Comparison of ENCODE assay signal across 10 cellular contexts in the genomic region with DNA sequence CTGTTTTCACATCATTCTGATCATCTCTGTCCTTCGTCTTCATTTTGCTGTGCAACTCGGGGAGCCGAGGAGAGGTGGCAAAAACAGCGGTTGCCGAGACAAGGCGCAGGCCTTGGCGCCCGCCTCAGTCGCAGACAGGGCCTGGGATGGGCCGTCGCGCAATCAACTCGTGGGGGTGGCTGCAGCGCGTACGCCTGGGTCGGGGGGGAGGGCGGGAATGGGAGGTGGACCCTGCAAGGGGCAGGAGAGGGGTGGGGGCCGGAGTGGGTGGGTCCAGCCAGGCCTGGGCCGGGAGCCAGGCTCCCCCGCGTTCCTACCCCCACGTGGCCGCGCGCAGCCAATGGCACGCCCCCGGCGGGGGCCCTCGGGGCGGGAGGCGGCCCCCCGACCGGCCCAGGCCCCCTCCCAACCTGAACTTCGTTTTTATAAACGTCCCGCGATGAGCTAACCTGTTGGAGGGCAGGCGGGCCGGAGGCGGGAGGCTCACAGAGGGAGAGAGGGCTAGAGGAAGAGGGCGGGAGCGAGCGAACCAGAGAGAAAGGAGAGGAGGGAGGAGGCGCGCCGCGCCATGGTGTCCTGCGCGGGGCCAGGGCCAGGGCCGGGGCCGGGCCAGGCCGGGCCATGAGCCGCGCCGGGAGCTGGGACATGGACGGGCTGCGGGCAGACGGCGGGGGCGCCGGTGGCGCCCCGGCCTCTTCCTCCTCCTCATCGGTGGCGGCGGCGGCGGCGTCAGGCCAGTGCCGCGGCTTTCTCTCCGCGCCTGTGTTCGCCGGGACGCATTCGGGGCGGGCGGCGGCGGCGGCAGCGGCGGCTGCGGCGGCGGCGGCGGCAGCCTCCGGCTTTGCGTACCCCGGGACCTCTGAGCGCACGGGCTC. TPM values are rescaled to one million over a fixed set of nuclear protein-coding genes. Genes with fewer than 3 reads are reported as not detected.
DNase-seq lines count a peak whose midpoint lies in the region; ATAC-seq, FAIRE-seq and TF ChIP-seq lines count a peak whose summit lies in the region.
"Had no signal": no experiment of that assay in that cellular context is flagged by ENCODE, and none has a peak within 500 bp of the region (broad histone marks: within the 10 kb centered on the region; RNA-seq: fewer than 3 reads in every experiment).

TSS of gene HOXD13 (plus strand) at position 452 of the 875 bp plus-strand sequence. CDS start at position 622, 170 bp downstream.

- no peak within 1 kb of the TSS for H3K27ac ChIP-seq in GM12878 (ENCODE audit: control insufficient read depth, insufficient read depth)

- no peak for TF ChIP-seq RAD21 in Ishikawa (IDR thresholded peaks at IDR 0.05; ENCODE audit: low read depth)
- TF ChIP-seq RAD21 in GM12878 (IDR thresholded peaks at IDR 0.05; ENCODE audit: insufficient read depth, low read depth, low read length) = no peak

- H3K27me3 Mint-ChIP-seq in neural crest cell (ENCODE audit: low read depth) = peaks cover 96% of the 10 kb centered on the region

- TF ChIP-seq EP300 in Ishikawa (IDR thresholded peaks at IDR 0.05; ENCODE audit: borderline replicate concordance) (no peak), GM12878 (IDR thresholded peaks at IDR 0.05; ENCODE audit: borderline replicate concordance in 1 of 2, control insufficient read depth in 1 of 2, low read depth in 2 of 2, low read length in 2 of 2) (no peak)

- H3K36me3 ChIP-seq in GM12878 (ENCODE audit: control insufficient read depth in 2 of 2, insufficient read depth in 2 of 2, low read length in 1 of 2) = no peaks in the 10 kb centered on the region

- intact Hi-C loops in GM12878 (cut with micrococcal nuclease; ENCODE audit: unreplicated experiment) = no loop called here

- TF ChIP-seq CTCF in GM12878 (IDR thresholded peaks at IDR 0.05 in 2 of 3, conservative IDR thresholded peaks at IDR 0.05 in 1 of 3; ENCODE audit: control insufficient read depth in 2 of 3, extremely low read depth in 1 of 3, insufficient read depth in 1 of 3, low read depth in 3 of 3, low read length in 3 of 3) = no peak
- TF ChIP-seq CTCF in neural crest cell (conservative IDR thresholded peaks at IDR 0.05) = peak; percentile 32

- H4K20me1 ChIP-seq in GM12878 (ENCODE audit: control insufficient read depth, insufficient read depth) = no peaks in the 10 kb centered on the region

- no peak within 1 kb of the TSS for H3K4me3 ChIP-seq in GM12878

- SMC1A ChIA-PET in GM12878 (lab: Charles Lee; ENCODE audit: uncharacterized antibody, unreplicated experiment) = interaction anchor here (0.7 kb wide), 1 partner anchor 458 kb away, joined by 3 read pairs; no protein-coding TSS in a partner anchor

- peaks cover 26% of the 10 kb centered on the region for H3K4me1 Mint-ChIP-seq in neural crest cell

- peaks cover 3% of the 10 kb centered on the region; the same call in 1 of the 2 replicates for H3K4me1 ChIP-seq in GM12878 (ENCODE audit: control insufficient read depth, insufficient read depth, low read length)

- H3K4me3 Mint-ChIP-seq in neural crest cell = peak within 1 kb of the TSS; percentile 79

- H3K36me3 Mint-ChIP-seq in neural crest cell (ENCODE audit: low read depth) = peaks cover 3% of the 10 kb centered on the region

- no peak for TF ChIP-seq POLR2A in GM12878 (IDR thresholded peaks at IDR 0.05; ENCODE audit: low read depth, low read length)

- no TSS peak for BruUV-seq in GM12878 (replicated peaks; lab: Mats Ljungman, UMichigan)

- H2AFZ ChIP-seq in GM12878 (ENCODE audit: control insufficient read depth, low read depth, low read length) = no peak within 1 kb of the TSS

- RAD21 ChIA-PET in GM12878 (lab: Charles Lee; ENCODE audit: unreplicated experiment) = no interaction called here

- H3K9me3 Mint-ChIP-seq in neural crest cell = no peaks in the 10 kb centered on the region
- H3K9me3 Mint-ChIP-seq: activated naive CD4-positive, alpha-beta T cell treated with anti-CD3 and anti-CD28 coated beads, Interleukin-2, amount 50 U/mL, for 72 hours had no signal

- H3K79me2 ChIP-seq in GM12878 (ENCODE audit: control insufficient read depth, insufficient read depth, low read length) = no peaks in the 10 kb centered on the region

- CTCF ChIA-PET in GM12878 (lab: Yijun Ruan, JAX) = no interaction called here

- in situ Hi-C loops in GM12878 (cut with MboI) = no loop called here

- DNase-seq in DMS53 (lab: John Stamatoyannopoulos, UW) = peak; percentile 84
- DNase-seq in GM12878 (ENCODE audit: low read depth, low spot score) = no peak
- DNase-seq in neural crest cell (ENCODE audit: low read depth, low spot score) = no peak
- no peak for DNase-seq in HuH-7 (ENCODE audit: low spot score)
- DNase-seq in HPDE6-E6E7 (ENCODE audit: extremely low spot score) = no peak
- no peak for DNase-seq in GM19240 (ENCODE audit: insufficient read length, low spot score)

- no peak for FAIRE-seq in GM12878 (lab: Jason Lieb, UNC)

- no peaks in the 10 kb centered on the region for H3K9me3 ChIP-seq in GM12878 (replicated peaks; ENCODE audit: control insufficient read depth, insufficient read depth, low read length)

- H3K27ac Mint-ChIP-seq in neural crest cell (ENCODE audit: unreplicated experiment) = no peak within 1 kb of the TSS

- POLR2A ChIA-PET in GM12878 (lab: Charles Lee) = no interaction called here

- H3K27me3 ChIP-seq in GM12878 (replicated peaks in 1 of 2; ENCODE audit: control insufficient read depth in 2 of 2, insufficient read depth in 2 of 2, low read length in 1 of 2) = peaks cover 11 to 33% of the 10 kb centered on the region in 2 experiments

- WGBS in GM12878 (ENCODE audit: insufficient coverage, insufficient replicate concordance, low lambda C conversion rate, missing lambda C conversion rate) = 39% methylated on average over 52 of the region's 95 CpGs

- no peak within 1 kb of the TSS for H3K4me2 ChIP-seq in GM12878 (ENCODE audit: control insufficient read depth, insufficient read depth)

- no peak within 1 kb of the TSS for H3K9ac ChIP-seq in GM12878 (ENCODE audit: control insufficient read depth, insufficient read depth, low read length)

- ATAC-seq in GM12878 (no peak), HG02623 (IDR thresholded peaks at IDR 0.05; ENCODE audit: unreplicated experiment) (no peak)
- ATAC-seq: activated naive CD4-positive, alpha-beta T cell treated with anti-CD3 and anti-CD28 coated beads, Interleukin-2, amount 50 U/mL, for 72 hours had no signal

TF ChIP-seq in Ishikawa, 13 proteins besides CTCF, POLR2A, EP300 and RAD21 (continues in another document):
- TF ChIP-seq ZBTB7A (IDR thresholded peaks at IDR 0.05; ENCODE audit: low read depth) (no peak), YY1 (IDR thresholded peaks at IDR 0.05; ENCODE audit: low read depth) (0 out of 2 replicates have a peak, but pooled peaks have one; percentile 33), CREB1 (IDR thresholded peaks at IDR 0.05; ENCODE audit: low read depth) (no peak), FOXM1 (IDR thresholded peaks at IDR 0.05; ENCODE audit: borderline replicate concordance, low read depth) (no peak), TCF12 (IDR thresholded peaks at IDR 0.05; ENCODE audit: low read depth) (0 out of 2 replicates have a peak, but pooled peaks have one; percentile 4), MAX (IDR thresholded peaks at IDR 0.05) (peak; percentile 30), TEAD4 (IDR thresholded peaks at IDR 0.05) (no peak)

TF ChIP-seq in GM12878, 131 proteins besides CTCF, POLR2A, EP300 and RAD21:
- TF ChIP-seq SUZ12 (IDR thresholded peaks at IDR 0.05; ENCODE audit: unreplicated experiment) (peak; percentile 16), CHD1 (IDR thresholded peaks at IDR 0.05; ENCODE audit: low read depth, low read length) (no peak)

RNA-seq across cellular contexts. Expression of gene HOXD13, which starts in this region (rescaled TPM):
- not detected in 2 replicates for total RNA-seq in GM12878 (2013; cell fraction: nucleolus; rRNA removed)
- total RNA-seq in GM12878 (2014; rRNA removed) = not detected in 2 replicates
- total RNA-seq in GM12878 (2014; rRNA removed; fragmentation: Illumina TruSeq; extraction: Trizol) = not detected in 2 replicates
- not detected in 2 replicates for total RNA-seq in GM12878 (2021)
- polyA plus RNA-seq in GM12878 (2011; ENCODE audit: low read depth) = not detected
- polyA plus RNA-seq in GM12878 (2011; rRNA removed) = not detected in 2 replicates
- not detected in 2 replicates for polyA plus RNA-seq in GM12878 (2011; cell fraction: cytosol; rRNA removed)
- not detected in 2 replicates for polyA plus RNA-seq in GM12878 (2011; cell fraction: nucleus; rRNA removed)
- not detected in 2 replicates for polyA plus RNA-seq in GM12878 (2012)
- polyA plus RNA-seq in GM12878 (2014; fragmentation: Illumina TruSeq; extraction: Trizol) = not detected in 2 replicates
- not detected for polyA plus RNA-seq in GM12878 (2014; fragmentation: Nextera tagmentation; extraction: Ambion mirVana)
- not detected in 2 replicates for polyA plus RNA-seq in GM12878 (2014; rRNA removed)
- polyA plus RNA-seq in GM12878 (2016; fragmentation: Nextera tagmentation; extraction: Ambion mirVana) = not detected
- polyA minus RNA-seq in GM12878 (2011; rRNA and poly(A)+ RNA removed) = not detected in 2 replicates
- not detected in 2 replicates for polyA minus RNA-seq in GM12878 (2011; cell fraction: cytosol; rRNA and poly(A)+ RNA removed)
- not detected in 2 replicates for polyA minus RNA-seq in GM12878 (2011; cell fraction: nucleus; rRNA and poly(A)+ RNA removed)
- not detected in 2 replicates for total RNA-seq in neural crest cell
- total RNA-seq: activated naive CD4-positive, alpha-beta T cell treated with anti-CD3 and anti-CD28 coated beads, Interleukin-2, amount 50 U/mL, for 72 hours; pulmonary artery endothelial cell had no signal
